In the genomic region with DNA sequence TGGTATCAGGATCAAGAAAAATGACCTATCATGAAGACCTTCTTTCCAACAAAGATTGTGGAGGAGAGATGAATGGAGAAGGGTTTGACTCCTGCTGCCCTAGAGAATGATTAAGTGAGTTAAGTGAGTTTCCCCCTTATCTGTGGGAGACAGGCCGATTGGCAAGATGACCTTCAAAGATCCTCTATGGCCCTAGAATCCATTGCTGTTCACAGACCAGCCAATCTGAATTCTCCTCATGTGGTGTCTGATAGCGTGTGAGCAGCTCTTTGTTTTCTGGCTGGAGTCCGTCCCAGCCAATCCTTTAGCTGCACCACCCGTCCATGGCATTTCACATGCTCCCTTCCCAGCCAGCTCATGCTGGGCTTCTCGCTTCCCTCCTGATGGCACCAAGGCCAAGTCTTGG, we compare ENCODE assay signal across 23 cellular contexts.
DNase-seq lines count a peak whose midpoint lies in the region; ATAC-seq, FAIRE-seq and TF ChIP-seq lines count a peak whose summit lies in the region.
"Had no signal": no experiment of that assay in that cellular context is flagged by ENCODE, and none has a peak within 500 bp of the region (broad histone marks: within the 10 kb centered on the region; RNA-seq: fewer than 3 reads in every experiment).

No MANE protein-coding gene starts in this region.

- no peak overlapping the region for H4K8ac ChIP-seq in mesendoderm (ENCODE audit: low read depth, low read length)

- no peak overlapping the region for H2BK15ac ChIP-seq in mesendoderm (replicated peaks; ENCODE audit: low read depth)

- FAIRE-seq in kidney (lab: Jason Lieb, UNC): no peak
- FAIRE-seq: islet of Langerhans had no signal

- H3K79me2 ChIP-seq in mesendoderm (ENCODE audit: control insufficient read depth, insufficient read depth, low read length): no peaks in the 10 kb centered on the region

- H3K4me1 ChIP-seq in mesendoderm (ENCODE audit: control insufficient read depth, low read depth, low read length): peaks cover 6% of the 10 kb centered on the region
- H3K4me1 ChIP-seq in psoas muscle: no peaks in the 10 kb centered on the region
- H3K4me1 ChIP-seq in kidney (ENCODE audit: control insufficient read depth in 1 of 2, insufficient read depth in 1 of 2, low read depth in 1 of 2, low read length in 2 of 2): no peaks in the 10 kb centered on the region
- H3K4me1 ChIP-seq: ascending aorta, esophagus muscularis mucosa, stomach, uterus had no signal

- DNase-seq in Ammon's horn (ENCODE audit: low spot score): peak; percentile 59
- DNase-seq in NCI-H460 (ENCODE audit: extremely low read depth, low read depth): peak; percentile 54
- DNase-seq in chondrocyte (ENCODE audit: low spot score): no peak
- DNase-seq in mesendoderm: peak; percentile 91
- no peak for DNase-seq in psoas muscle
- DNase-seq in Kasumi-1 (lab: John Stamatoyannopoulos, UW): no peak
- DNase-seq in stimulated activated CD4-positive, alpha-beta T cell treated with anti-CD3 and anti-CD28 coated beads, Interleukin-1b, Interleukin-23, amount 100 ng/mL, for 48 hours: no peak
- no peak for DNase-seq in kidney
- DNase-seq: activated CD4-positive, alpha-beta T cell treated with anti-CD3 and anti-CD28 coated beads for 4 hours; activated naive CD4-positive, alpha-beta T cell treated with Interleukin-2 at 50 U/mL for 16 hours; Calu3; mesenchymal stem cell; NCI-H2029; NCI-H69; PC-9; stimulated activated CD4-positive, alpha-beta T cell treated with anti-CD3 and anti-CD28 coated beads, Interleukin-15, amount 100 ng/mL, for 24 hours; stomach; T-helper 9 cell; uterus had no signal

- no peaks in the 10 kb centered on the region for H3K9me3 ChIP-seq in psoas muscle
- no peaks in the 10 kb centered on the region for H3K9me3 ChIP-seq in kidney (ENCODE audit: control insufficient read depth in 1 of 2, low read length in 2 of 2)
- H3K9me3 ChIP-seq: ascending aorta, esophagus muscularis mucosa, stomach, uterus had no signal

- no peaks in the 10 kb centered on the region for H3K79me1 ChIP-seq in mesendoderm (ENCODE audit: low read length)

- H2BK5ac ChIP-seq in mesendoderm (ENCODE audit: low read length): no peak overlapping the region

- no peak for ATAC-seq in psoas muscle

- no peak overlapping the region for H2BK120ac ChIP-seq in mesendoderm (ENCODE audit: low read depth, low read length)

- H3K36me3 Mint-ChIP-seq in chondrocyte (ENCODE audit: low read depth): no peaks in the 10 kb centered on the region

- no peak overlapping the region for H3K4me2 ChIP-seq in mesendoderm (ENCODE audit: low read length)
- H3K4me2 ChIP-seq: PC-9 had no signal

- H3K56ac ChIP-seq in mesendoderm (ENCODE audit: low read length): no peak overlapping the region

- H3K27ac Mint-ChIP-seq in chondrocyte (ENCODE audit: unreplicated experiment): peak overlapping the region; percentile 37

- H3K4ac ChIP-seq in mesendoderm (ENCODE audit: low read depth, low read length): no peak overlapping the region

- H4K5ac ChIP-seq in mesendoderm (ENCODE audit: low read length): no peak overlapping the region

- intact Hi-C loops in psoas muscle (cut with DNase I): no loop called here
- intact Hi-C loops in kidney (cut with DNase I): no loop called here

- no peak overlapping the region for H2AK5ac ChIP-seq in mesendoderm (ENCODE audit: low read length)

- H3K36me3 ChIP-seq in mesendoderm (ENCODE audit: control insufficient read depth, insufficient read depth, low read length) (no peaks in the 10 kb centered on the region), psoas muscle (ENCODE audit: insufficient read depth in 1 of 2, low read depth in 1 of 2) (no peaks in the 10 kb centered on the region), kidney (ENCODE audit: control insufficient read depth in 1 of 2, insufficient read depth in 2 of 2, low read length in 2 of 2) (no peaks in the 10 kb centered on the region)
- H3K36me3 ChIP-seq: ascending aorta, esophagus muscularis mucosa, SJSA1, stomach, uterus had no signal

- H3K9ac ChIP-seq in mesendoderm (ENCODE audit: low read length) (no peak overlapping the region), kidney (ENCODE audit: low read length in 2 of 2) (no peak overlapping the region)

- H3K23ac ChIP-seq in mesendoderm (ENCODE audit: low read length): no peak overlapping the region

- WGBS in mesendoderm (ENCODE audit: extremely low coverage, insufficient coverage, low lambda C conversion rate): no CpG with 5 or more reads among the region's 5 CpGs
- 47 to 56% (median 49%) methylated on average over 5 of the region's 5 CpGs for WGBS in psoas muscle, 3 donors

- no peak overlapping the region for H3K27ac ChIP-seq in mesendoderm (ENCODE audit: low read depth, low read length)
- no peak overlapping the region for H3K27ac ChIP-seq in psoas muscle
- no peak overlapping the region for H3K27ac ChIP-seq in kidney (ENCODE audit: low read depth in 2 of 2, low read length in 2 of 2)
- H3K27ac ChIP-seq: ascending aorta, esophagus muscularis mucosa, PC-9, SJSA1, stomach, uterus had no signal

- no peak overlapping the region for H3K18ac ChIP-seq in mesendoderm (ENCODE audit: low read length)

- H3K4me3 Mint-ChIP-seq in chondrocyte (ENCODE audit: unreplicated experiment): no peak overlapping the region

- H3K4me3 ChIP-seq in mesendoderm (ENCODE audit: low read length) (no peak overlapping the region), psoas muscle (no peak overlapping the region), kidney (ENCODE audit: low read length in 2 of 2) (no peak overlapping the region)
- H3K4me3 ChIP-seq: ascending aorta, esophagus muscularis mucosa, PC-9, SJSA1, stomach, uterus had no signal

- TF ChIP-seq CTCF in chondrocyte (IDR thresholded peaks at IDR 0.05) (no peak), psoas muscle (IDR thresholded peaks at IDR 0.05) (no peak), kidney (IDR thresholded peaks at IDR 0.05; ENCODE audit: borderline replicate concordance, extremely low read depth, insufficient read depth) (no peak)

- H3K9me3 Mint-ChIP-seq in chondrocyte (ENCODE audit: low read depth): no peaks in the 10 kb centered on the region

- H3K27me3 ChIP-seq in mesendoderm (ENCODE audit: insufficient read depth, low read length, poor library complexity): no peaks in the 10 kb centered on the region
- peaks cover 0 to 3% (median 0%) of the 10 kb centered on the region in 3 donors for H3K27me3 ChIP-seq in psoas muscle (ENCODE audit: insufficient read depth in 3 of 3, low read length in 2 of 3)
- H3K27me3 ChIP-seq: ascending aorta, SJSA1, uterus had no signal

- no peaks in the 10 kb centered on the region for H3K27me3 Mint-ChIP-seq in chondrocyte (ENCODE audit: low read depth)

- H3K4me1 Mint-ChIP-seq in chondrocyte (ENCODE audit: low read depth): peaks cover 6% of the 10 kb centered on the region

Comparison
In these comparisons a context has a peak if more than half of its experiments do, and no peak if none do; other contexts are left out.
1. DNase-seq: peak in Ammon's horn (single experiment), NCI-H460 (single experiment) and mesendoderm (single experiment); none in chondrocyte (single experiment), psoas muscle (0 of 2), Kasumi-1 (0 of 2), stimulated activated CD4-positive, alpha-beta T cell treated with anti-CD3 and anti-CD28 coated beads, Interleukin-1b, Interleukin-23, amount 100 ng/mL, for 48 hours (single experiment) and kidney (single experiment).